9 cellular contexts compared by ENCODE assay signal in the genomic region with DNA sequence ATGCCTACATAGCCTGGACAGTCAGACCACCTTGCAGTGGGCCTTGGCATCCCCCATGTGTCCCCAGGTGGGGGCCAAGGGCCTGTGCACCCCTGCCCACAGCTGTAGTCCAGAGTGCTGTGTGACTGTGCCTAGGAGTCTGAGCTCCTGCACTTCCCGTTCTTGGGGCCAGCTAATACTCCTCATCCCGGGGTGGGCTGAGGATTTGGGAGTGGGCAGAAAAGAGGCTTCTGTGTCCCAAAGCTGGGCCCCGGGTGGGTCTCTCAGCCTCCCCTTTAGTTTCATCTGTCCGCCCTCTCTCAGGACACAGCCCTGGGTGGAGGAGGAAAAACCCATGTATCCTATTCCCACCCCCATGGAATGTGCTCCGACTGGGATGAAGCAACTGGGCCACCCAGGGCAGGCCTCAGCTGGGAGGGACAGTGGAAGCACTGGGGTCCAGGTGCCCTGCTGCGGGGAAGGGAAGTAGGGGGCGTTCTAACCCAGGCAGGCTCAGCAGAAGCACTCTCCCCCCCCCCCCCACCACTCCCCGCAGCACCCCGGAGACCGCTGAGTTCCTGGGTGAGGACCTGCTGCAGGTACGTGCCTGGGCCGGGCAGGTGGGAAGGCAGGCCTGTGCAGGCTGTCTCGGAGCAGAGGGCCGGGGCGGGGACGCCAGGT. TPM values are rescaled to one million over a fixed set of nuclear protein-coding genes. Genes with fewer than 3 reads are reported as not detected.
A peak's percentile ranks its signal among the peaks of the same experiment; 100 is the strongest.
DNase-seq lines count a peak whose midpoint lies in the region; TF ChIP-seq lines count a peak whose summit lies in the region.
"Had no signal": no experiment of that assay in that cellular context is flagged by ENCODE, and none has a peak within 500 bp of the region (broad histone marks: within the 10 kb centered on the region; RNA-seq: fewer than 3 reads in every experiment).

No MANE protein-coding gene starts in this region.

- H3K4me3 Mint-ChIP-seq in CD4-positive, alpha-beta memory T cell = peak overlapping the region; percentile 90 to 100 (median 94)
- H3K4me3 Mint-ChIP-seq in neural progenitor cell = peak overlapping the region; percentile 83

- peaks cover 35 to 75% (median 55%) of the 10 kb centered on the region in 4 donors for H3K4me1 Mint-ChIP-seq in CD4-positive, alpha-beta memory T cell
- H3K4me1 Mint-ChIP-seq in neural progenitor cell = peaks cover 25% of the 10 kb centered on the region

- H3K27ac Mint-ChIP-seq in CD4-positive, alpha-beta memory T cell = peak overlapping the region; percentile 86 to 97 (median 91)
- peak overlapping the region; percentile 76 for H3K27ac Mint-ChIP-seq in neural progenitor cell

- POLR2A ChIA-PET in CD4-positive, alpha-beta memory T cell (lab: Charles Lee; ENCODE audit: partially characterized antibody) = interaction anchor here (0.8 to 12.1 kb wide), 8 partner anchors 9 to 49 kb away, joined by 3 to 247 read pairs (median 53); partner anchors contain the start of genes GGA1, LGALS1 and PDXP

- H3K36me3 Mint-ChIP-seq in CD4-positive, alpha-beta memory T cell = peaks cover 14 to 46% of the 10 kb centered on the region in 2 donors
- no peaks in the 10 kb centered on the region for H3K36me3 Mint-ChIP-seq in neural progenitor cell

- peaks cover 70% of the 10 kb centered on the region for H3K4me1 ChIP-seq in CD4-positive, alpha-beta memory T cell (ENCODE audit: insufficient read depth, low read length)
- H3K4me1 ChIP-seq in duodenal mucosa (ENCODE audit: control insufficient read depth in 1 of 2, insufficient read depth in 2 of 2, low read length in 2 of 2) (peaks cover 61 to 70% of the 10 kb centered on the region in 2 donors), neural progenitor cell (peaks cover 8% of the 10 kb centered on the region)

- H3K4me3 ChIP-seq in CD4-positive, alpha-beta memory T cell (ENCODE audit: low read length in 2 of 2) = peak overlapping the region; percentile 75 to 84
- H3K4me3 ChIP-seq in duodenal mucosa (ENCODE audit: low read depth in 1 of 2, low read length in 2 of 2) (peak overlapping the region; percentile 90 to 91), neural progenitor cell (peak overlapping the region; percentile 85)

- H4K20me1 ChIP-seq in neural progenitor cell (ENCODE audit: low read depth) = peaks cover 8% of the 10 kb centered on the region

- TF ChIP-seq CTCF in neural progenitor cell (IDR thresholded peaks at IDR 0.05) = no peak

- peaks cover 39% of the 10 kb centered on the region for H3K36me3 ChIP-seq in CD4-positive, alpha-beta memory T cell (ENCODE audit: insufficient read depth, low read length)
- H3K36me3 ChIP-seq in duodenal mucosa (ENCODE audit: control insufficient read depth in 1 of 2, insufficient read depth in 2 of 2, low read length in 2 of 2) (peaks cover 11 to 35% of the 10 kb centered on the region in 2 donors), neural progenitor cell (no peaks in the 10 kb centered on the region)

- no peaks in the 10 kb centered on the region for H3K9me3 ChIP-seq in CD4-positive, alpha-beta memory T cell (ENCODE audit: control insufficient read depth in 1 of 2, low read length in 2 of 2)
- H3K9me3 ChIP-seq in duodenal mucosa (ENCODE audit: control insufficient read depth in 1 of 2, low read length in 2 of 2) = no peaks in the 10 kb centered on the region
- H3K9me3 ChIP-seq in neural progenitor cell (ENCODE audit: low read depth) = no peaks in the 10 kb centered on the region

- peaks cover 6% of the 10 kb centered on the region for H3K79me2 ChIP-seq in neural progenitor cell (ENCODE audit: low read depth)

- H3K27me3 ChIP-seq in CD4-positive, alpha-beta memory T cell (ENCODE audit: insufficient read depth, low read length) = no peaks in the 10 kb centered on the region
- no peaks in the 10 kb centered on the region for H3K27me3 ChIP-seq in duodenal mucosa (ENCODE audit: control insufficient read depth in 1 of 2, insufficient read depth in 2 of 2, low read length in 2 of 2)
- no peaks in the 10 kb centered on the region for H3K27me3 ChIP-seq in neural progenitor cell

- peak overlapping the region; percentile 64 for H3K27ac ChIP-seq in CD4-positive, alpha-beta memory T cell (ENCODE audit: low read depth, low read length)
- peak overlapping the region; percentile 77 for H3K27ac ChIP-seq in duodenal mucosa (ENCODE audit: low read depth, low read length)
- no peak overlapping the region for H3K27ac ChIP-seq in neural progenitor cell

- CTCF ChIA-PET in CD4-positive, alpha-beta memory T cell (lab: Charles Lee; ENCODE audit: partially characterized antibody) = interaction anchor here (7.3 to 20.3 kb wide), 4 partner anchors 14 to 39 kb away, joined by 114 to 558 read pairs (median 357); partner anchors contain the start of genes GGA1, LGALS1, NOL12 and PDXP

- no peaks in the 10 kb centered on the region for H3K9me3 Mint-ChIP-seq in CD4-positive, alpha-beta memory T cell
- H3K9me3 Mint-ChIP-seq in neural progenitor cell = no peaks in the 10 kb centered on the region

- H2AFZ ChIP-seq in neural progenitor cell (replicated peaks) = no peak overlapping the region

- H3K27me3 Mint-ChIP-seq in CD4-positive, alpha-beta memory T cell = no peaks in the 10 kb centered on the region
- peaks cover 6% of the 10 kb centered on the region for H3K27me3 Mint-ChIP-seq in neural progenitor cell (ENCODE audit: insufficient read depth, low read depth)

- H3K4me2 ChIP-seq in neural progenitor cell = peak overlapping the region; percentile 96

- H3K9ac ChIP-seq in duodenal mucosa (ENCODE audit: low read depth in 1 of 2, low read length in 2 of 2) = peak overlapping the region; percentile 96 to 97
- no peak overlapping the region for H3K9ac ChIP-seq in neural progenitor cell

- intact Hi-C loops in CD4-positive, alpha-beta memory T cell (cut with micrococcal nuclease) = no loop called here

- peaks cover 28% of the 10 kb centered on the region for H3F3A ChIP-seq in neural progenitor cell (ENCODE audit: low read depth)

- DNase-seq in CD4-positive, alpha-beta memory T cell = peak in 2 of 5 donors; percentile 24 to 50
- DNase-seq in NCI-H2171 (lab: John Stamatoyannopoulos, UW) = peak; percentile 69
- DNase-seq in neural progenitor cell (ENCODE audit: low spot score) = no peak
- DNase-seq in MV-4-11 (lab: John Stamatoyannopoulos, UW) = no peak
- no peak for DNase-seq in GM03348 (ENCODE audit: low spot score)
- no peak for DNase-seq in NCI-H2107 treated with DMSO at 0.1 percent for 48 hours (lab: John Stamatoyannopoulos, UW; ENCODE audit: unreplicated experiment)
- no peak for DNase-seq in stimulated activated CD4-positive, alpha-beta T cell treated with anti-CD3 and anti-CD28 coated beads, Interleukin-15, amount 100 ng/mL, for 24 hours
- DNase-seq: NCI-H1092 had no signal

RNA-seq across cellular contexts. Expression of gene SH3BP1, which starts 1.3 kb away (rescaled TPM):
- total RNA-seq in CD4-positive, alpha-beta memory T cell = 10 to 100 TPM; 84.0 to 89.2 TPM
- polyA plus RNA-seq in CD4-positive, alpha-beta memory T cell = 10 to 100 TPM; 17.6 to 30.3 TPM
- 10.3 and 10.9 TPM in 2 replicates for total RNA-seq in neural progenitor cell (ENCODE audit: low replicate concordance)

RNA-seq across cellular contexts. Expression of gene PDXP, which starts 17.8 kb away (rescaled TPM):
- total RNA-seq in CD4-positive, alpha-beta memory T cell = 1 to 10 TPM; 7.3 to 9.8 TPM
- polyA plus RNA-seq in CD4-positive, alpha-beta memory T cell = 1 to 10 TPM in 1 of 2 donors, under 1 TPM in 1; 0.38 to 7.1 TPM
- 25.1 and 57.0 TPM in 2 replicates for total RNA-seq in neural progenitor cell (ENCODE audit: low replicate concordance)

RNA-seq across cellular contexts. Expression of gene GGA1, which starts 32.1 kb away (rescaled TPM):
- total RNA-seq in CD4-positive, alpha-beta memory T cell = 100 to 1,000 TPM; 108 to 109 TPM
- 10 to 100 TPM; 16.3 to 26.7 TPM for polyA plus RNA-seq in CD4-positive, alpha-beta memory T cell
- 62.3 and 71.7 TPM in 2 replicates for total RNA-seq in neural progenitor cell (ENCODE audit: low replicate concordance)

RNA-seq across cellular contexts. Expression of gene LGALS1, which starts 34.7 kb away (rescaled TPM):
- 10 to 100 TPM; 64.8 to 68.7 TPM for total RNA-seq in CD4-positive, alpha-beta memory T cell
- polyA plus RNA-seq in CD4-positive, alpha-beta memory T cell = 100 to 1,000 TPM; 315 to 358 TPM
- total RNA-seq in neural progenitor cell (ENCODE audit: low replicate concordance) = 14.9 and 42.9 TPM in 2 replicates

RNA-seq across cellular contexts. Expression of gene NOL12, which starts 45.4 kb away (rescaled TPM):
- total RNA-seq in CD4-positive, alpha-beta memory T cell = 10 to 100 TPM; 50.3 to 52.0 TPM
- 10 to 100 TPM; 38.8 to 51.6 TPM for polyA plus RNA-seq in CD4-positive, alpha-beta memory T cell
- total RNA-seq in neural progenitor cell (ENCODE audit: low replicate concordance) = 23.7 and 28.7 TPM in 2 replicates
